ENCODE assay signal across 23 cellular contexts in the genomic region with DNA sequence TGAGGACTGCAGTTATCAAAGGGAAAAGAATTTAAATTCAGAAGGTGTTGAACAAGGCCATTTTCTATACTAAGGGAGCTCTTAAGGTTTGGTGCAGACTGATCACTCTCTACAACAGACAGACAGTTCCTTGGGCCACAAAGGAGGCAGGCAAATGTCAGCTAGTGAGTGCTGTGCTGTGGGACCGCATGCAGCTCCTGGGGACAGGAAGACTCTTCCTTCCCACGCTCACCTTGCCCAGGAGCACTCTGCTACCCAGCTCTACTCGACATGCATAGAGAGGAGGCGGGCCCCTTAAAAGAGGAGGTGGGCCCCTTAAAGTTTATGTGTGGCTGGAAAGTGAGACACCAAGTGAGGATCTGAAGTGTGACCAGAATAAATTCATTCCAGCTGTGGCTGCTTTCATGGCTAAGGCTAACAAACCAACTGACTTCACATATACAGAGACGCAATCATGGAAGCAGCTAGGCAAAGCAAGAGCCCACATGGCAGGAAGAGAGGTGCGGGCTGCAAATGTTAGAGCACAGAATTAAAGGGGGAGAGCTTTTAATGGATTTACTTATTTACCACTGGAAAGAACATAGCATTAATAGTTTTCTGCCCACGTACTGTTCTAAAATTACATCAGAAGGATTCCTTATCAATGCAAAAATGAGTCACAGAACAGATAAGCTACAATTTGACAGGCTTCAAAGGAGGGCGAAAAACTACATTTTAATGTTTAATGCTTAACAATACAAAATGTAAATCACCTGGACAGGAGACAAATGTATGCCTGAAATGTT.
DNase-seq lines count a peak whose midpoint lies in the region; ATAC-seq and TF ChIP-seq lines count a peak whose summit lies in the region.
"Had no signal": no experiment of that assay in that cellular context is flagged by ENCODE, and none has a peak within 500 bp of the region (broad histone marks: within the 10 kb centered on the region; RNA-seq: fewer than 3 reads in every experiment).

No MANE protein-coding gene starts in this region.

- no peak for TF ChIP-seq CTCF in AG10803 (conservative IDR thresholded peaks at IDR 0.05; ENCODE audit: low read length)
- no peak for TF ChIP-seq CTCF in HFFc6 (IDR thresholded peaks at IDR 0.05)
- no peak for TF ChIP-seq CTCF in choroid plexus epithelial cell (conservative IDR thresholded peaks at IDR 0.05; ENCODE audit: low read depth, low read length)
- TF ChIP-seq CTCF in PC-9 (conservative IDR thresholded peaks at IDR 0.05): no peak

- H3K4me2 ChIP-seq in PC-9: no peak overlapping the region

- POLR2A ChIA-PET in PC-9 (lab: Charles Lee; ENCODE audit: unreplicated experiment): interaction anchor here (0.6 kb wide), 1 partner anchor 340 kb away, joined by 3 read pairs; no protein-coding TSS in a partner anchor

- intact Hi-C loops in right cardiac atrium (cut with DNase I): no loop called here
- intact Hi-C loops in PC-9 (cut with micrococcal nuclease; ENCODE audit: unreplicated experiment): no loop called here

- H3K36me3 ChIP-seq in PC-9 (ENCODE audit: low read depth): peaks cover 12% of the 10 kb centered on the region

- H3K27ac Mint-ChIP-seq in HFFc6: peak overlapping the region; percentile 57
- H3K27ac Mint-ChIP-seq: activated T-cell treated with anti-CD3 and anti-CD28 coated beads, Interleukin-2, amount 50 U/mL, for 72 hours; B cell had no signal

- H4K20me1 ChIP-seq in PC-9 (ENCODE audit: insufficient read depth): peaks cover 10% of the 10 kb centered on the region; the same call in 1 of the 2 replicates

- no peaks in the 10 kb centered on the region for H3K9me3 ChIP-seq in right cardiac atrium (ENCODE audit: control insufficient read depth, low read length)
- H3K9me3 ChIP-seq in PC-9 (ENCODE audit: insufficient read depth, low read depth): no peaks in the 10 kb centered on the region
- H3K9me3 ChIP-seq: pancreas, tibial artery had no signal

- H3K4me1 ChIP-seq in right cardiac atrium (ENCODE audit: control insufficient read depth, insufficient read depth, low read length): peaks cover 5% of the 10 kb centered on the region
- no peaks in the 10 kb centered on the region for H3K4me1 ChIP-seq in PC-9 (replicated peaks; ENCODE audit: insufficient read depth)
- H3K4me1 ChIP-seq: pancreas, tibial artery had no signal

- H3K4me3 ChIP-seq in AG10803 (ENCODE audit: low read length) (no peak overlapping the region), choroid plexus epithelial cell (ENCODE audit: low read depth, low read length) (no peak overlapping the region), right cardiac atrium (ENCODE audit: low read length) (no peak overlapping the region), PC-9 (no peak overlapping the region)
- H3K4me3 ChIP-seq: coronary artery, pancreas, skin epidermis, tibial artery had no signal

- no peaks in the 10 kb centered on the region for H3K9me2 ChIP-seq in PC-9 (ENCODE audit: insufficient read depth)

- peaks cover 14% of the 10 kb centered on the region for H3K4me1 Mint-ChIP-seq in HFFc6 (ENCODE audit: low read depth)
- H3K4me1 Mint-ChIP-seq: B cell had no signal

- H3K36me3 Mint-ChIP-seq in HFFc6 (ENCODE audit: low read depth): no peaks in the 10 kb centered on the region; the same call in 1 of the 2 replicates

- H3K4me3 Mint-ChIP-seq in HFFc6: no peak overlapping the region
- H3K4me3 Mint-ChIP-seq: activated T-cell treated with anti-CD3 and anti-CD28 coated beads, Interleukin-2, amount 50 U/mL, for 72 hours; B cell had no signal

- H3K27ac ChIP-seq in right cardiac atrium (ENCODE audit: low read length): peak overlapping the region; percentile 32
- H3K27ac ChIP-seq in PC-9: no peak overlapping the region
- H3K27ac ChIP-seq in substantia nigra (ENCODE audit: low read depth, low read length, poor library complexity, severe bottlenecking): no peak overlapping the region
- H3K27ac ChIP-seq: coronary artery, skin epidermis, tibial artery had no signal

- H2AFZ ChIP-seq in PC-9: no peak overlapping the region

- H3K27me3 ChIP-seq in right cardiac atrium (ENCODE audit: control insufficient read depth, insufficient read depth) (no peaks in the 10 kb centered on the region), PC-9 (ENCODE audit: insufficient read depth, low read depth) (no peaks in the 10 kb centered on the region)
- H3K27me3 ChIP-seq: pancreas, tibial artery had no signal

- ATAC-seq in right cardiac atrium: peak; percentile 26 to 42
- ATAC-seq: activated T-cell treated with anti-CD3 and anti-CD28 coated beads, Interleukin-2, amount 50 U/mL, for 72 hours; left lobe of liver had no signal

- H3K9me3 Mint-ChIP-seq in HFFc6: no peaks in the 10 kb centered on the region
- H3K9me3 Mint-ChIP-seq: activated T-cell treated with anti-CD3 and anti-CD28 coated beads, Interleukin-2, amount 50 U/mL, for 72 hours had no signal

- CTCF ChIA-PET in PC-9 (lab: Charles Lee): no interaction called here

- peaks cover 14% of the 10 kb centered on the region; the same call in 1 of the 2 replicates for H3F3A ChIP-seq in PC-9 (ENCODE audit: insufficient read depth, low read depth)

- no TSS peak for BruUV-seq in PC-9 (replicated peaks; lab: Mats Ljungman, UMichigan)

- WGBS in right cardiac atrium: 75% methylated on average over 8 of the region's 8 CpGs

- no peaks in the 10 kb centered on the region for H3K27me3 Mint-ChIP-seq in HFFc6 (ENCODE audit: insufficient read depth)
- H3K27me3 Mint-ChIP-seq: B cell had no signal

- peak; percentile 16 for DNase-seq in AG10803 (ENCODE audit: low read depth)
- no peak for DNase-seq in HFFc6
- DNase-seq in choroid plexus epithelial cell (ENCODE audit: low read depth): peak; percentile 50
- no peak for DNase-seq in right cardiac atrium
- DNase-seq in NCI-H446 (lab: John Stamatoyannopoulos, UW): no peak
- no peak for DNase-seq in PC-9
- DNase-seq in HCEC 1CT: no peak
- DNase-seq in substantia nigra (lab: John Stamatoyannopoulos, UW): no peak
- DNase-seq: activated T-cell treated with anti-CD3 and anti-CD28 coated beads, Interleukin-2, amount 50 U/mL, for 72 hours; GF-D8; GOT3; hypothalamus; Karpas-422; NCI-H1436; NCI-H345; pancreas; stimulated activated CD4-positive, alpha-beta T cell treated with anti-CD3 and anti-CD28 coated beads, Interleukin-4, amount 100 ng/mL, for 4 hours; T-helper 9 cell; tibial artery had no signal

- H3K79me2 ChIP-seq in PC-9 (ENCODE audit: low read depth): no peaks in the 10 kb centered on the region

Comparison
In these comparisons a context has a peak if more than half of its experiments do, and no peak if none do; other contexts are left out.
1. DNase-seq: peak in AG10803 (single experiment) and choroid plexus epithelial cell (single experiment); none in HFFc6 (single experiment), right cardiac atrium (0 of 3), NCI-H446 (0 of 2), PC-9 (0 of 2), HCEC 1CT (single experiment) and substantia nigra (0 of 49).